In genomic region chr6:34182751-34183531, GRCh38 we compare ENCODE assay signal across 8 cellular contexts. TPM values are rescaled to one million over a fixed set of nuclear protein-coding genes. Genes with fewer than 3 reads are reported as not detected.
DNase-seq lines count a peak whose midpoint lies in the region; ATAC-seq and TF ChIP-seq lines count a peak whose summit lies in the region.

No MANE protein-coding gene starts in this region.

- peak overlapping the region; percentile 87 for H3K27ac ChIP-seq in thymus (ENCODE audit: low read depth)

- 21% methylated on average over 8 of the region's 8 CpGs for WGBS in thymus

- intact Hi-C loops in left cardiac atrium (cut with DNase I): no loop called here
- intact Hi-C loops in Right ventricle myocardium inferior (cut with DNase I): no loop called here
- intact Hi-C loops in mucosa of descending colon (cut with DNase I, micrococcal nuclease): no loop called here

- H3K4me1 ChIP-seq in mucosa of descending colon (ENCODE audit: low read depth): no peaks in the 10 kb centered on the region
- peaks cover 24% of the 10 kb centered on the region for H3K4me1 ChIP-seq in thymus (ENCODE audit: control insufficient read depth, insufficient read depth, low read length)

- H3K27me3 ChIP-seq in thymus (ENCODE audit: control insufficient read depth, insufficient read depth): no peaks in the 10 kb centered on the region

- no peak overlapping the region for H3K4me3 ChIP-seq in mucosa of descending colon
- peak overlapping the region; percentile 20 for H3K4me3 ChIP-seq in thymus (ENCODE audit: low read length)

- ATAC-seq in left cardiac atrium (peak; percentile 65 to 68), Right ventricle myocardium inferior (no peak), mucosa of descending colon (peak; percentile 83)

- peaks cover 2% of the 10 kb centered on the region for H3K9me3 ChIP-seq in mucosa of descending colon
- no peaks in the 10 kb centered on the region for H3K9me3 ChIP-seq in thymus (ENCODE audit: control insufficient read depth)

- H3K36me3 ChIP-seq in mucosa of descending colon (ENCODE audit: low read depth) (no peaks in the 10 kb centered on the region), thymus (ENCODE audit: control insufficient read depth, insufficient read depth) (no peaks in the 10 kb centered on the region)

- TF ChIP-seq CTCF in mucosa of descending colon (IDR thresholded peaks at IDR 0.05): no peak

- DNase-seq in left cardiac atrium: no peak
- DNase-seq in Right ventricle myocardium inferior (ENCODE audit: missing footprints): no peak
- DNase-seq in activated CD8-positive, alpha-beta memory T cell treated with anti-CD3 and anti-CD28 coated beads for 4 hours (ENCODE audit: low read depth in 2 of 2): peak; percentile 48 to 60
- DNase-seq in mucosa of descending colon: peak in 1 of 3 donors; percentile 45
- DNase-seq in globus pallidus (ENCODE audit: low spot score): no peak
- DNase-seq in cerebellum (ENCODE audit: low spot score): no peak
- DNase-seq in COR-L47 (lab: John Stamatoyannopoulos, UW): no peak

RNA-seq across cellular contexts. Expression of gene GRM4, which starts 37.1 kb away (rescaled TPM):
- total RNA-seq in left cardiac atrium: not detected
- not detected for total RNA-seq in Right ventricle myocardium inferior
- under 1 TPM in 2 of 3 donors, not detected in 1; 0.22 to 0.25 TPM for total RNA-seq in mucosa of descending colon
- polyA plus RNA-seq in thymus: 0.27 TPM
- 28.3 TPM for total RNA-seq in cerebellum

RNA-seq across cellular contexts. Expression of gene HMGA1, which starts 53.7 kb away (rescaled TPM):
- total RNA-seq in left cardiac atrium (10 to 100 TPM; 32.5 to 36.2 TPM), Right ventricle myocardium inferior (44.4 TPM), mucosa of descending colon (100 to 1,000 TPM in 2 of 3 donors, 10 to 100 TPM in 1; 49.4 to 176 (median 124) TPM), cerebellum (17.6 TPM)
- 55.5 TPM for polyA plus RNA-seq in thymus

Comparison
In these comparisons a context has a peak if more than half of its experiments do, and no peak if none do; other contexts are left out.
1. DNase-seq: peak in activated CD8-positive, alpha-beta memory T cell treated with anti-CD3 and anti-CD28 coated beads for 4 hours (2 of 2); none in left cardiac atrium (single experiment), Right ventricle myocardium inferior (single experiment), globus pallidus (single experiment), cerebellum (single experiment) and COR-L47 (single experiment).
2. RNA of gene GRM4, which starts 37.1 kb away (total RNA-seq): 28.3 TPM in cerebellum (single experiment); 0.22 to 0.25 TPM in mucosa of descending colon, not detected in left cardiac atrium and not detected in Right ventricle myocardium inferior (single experiment); every median in the first group is over 10 times any median in the second.